9 cellular contexts compared by ENCODE assay signal in the genomic region with DNA sequence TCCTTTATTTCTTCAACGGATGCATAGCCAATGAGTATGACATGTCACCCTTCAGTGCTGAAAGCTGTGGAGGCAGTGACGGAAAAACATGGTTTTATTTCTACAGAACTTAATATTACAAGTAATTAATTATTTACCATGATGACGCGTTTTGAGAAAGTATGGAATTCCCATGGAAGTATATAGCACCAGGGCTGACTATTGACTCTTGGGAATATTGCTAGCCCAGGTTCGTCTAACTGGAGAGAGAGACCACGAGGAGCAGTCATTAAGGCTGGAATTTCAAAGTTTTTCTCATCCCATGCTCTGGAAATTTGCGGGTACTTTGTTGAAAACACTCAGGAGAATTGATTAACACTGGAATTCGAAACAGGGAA.
DNase-seq lines count a peak whose midpoint lies in the region; ATAC-seq, FAIRE-seq and TF ChIP-seq lines count a peak whose summit lies in the region.
"Had no signal": no experiment of that assay in that cellular context is flagged by ENCODE, and none has a peak within 500 bp of the region (broad histone marks: within the 10 kb centered on the region; RNA-seq: fewer than 3 reads in every experiment).

No MANE protein-coding gene starts in this region.

- peak overlapping the region; percentile 29 for H3K27ac ChIP-seq in CD8-positive, alpha-beta memory T cell (ENCODE audit: low read depth, low read length)
- no peak overlapping the region for H3K27ac ChIP-seq in HUES64 (ENCODE audit: low read depth, low read length)
- no peak overlapping the region for H3K27ac ChIP-seq in astrocyte (ENCODE audit: low read depth, low read length)
- no peak overlapping the region for H3K27ac ChIP-seq in mesodermal cell (ENCODE audit: low read depth, low read length, severe bottlenecking)
- H3K27ac ChIP-seq in lower lobe of right lung = no peak overlapping the region

- H3K4me1 Mint-ChIP-seq in CD8-positive, alpha-beta memory T cell = peaks cover 16 to 19% (median 18%) of the 10 kb centered on the region in 3 donors
- no peaks in the 10 kb centered on the region for H3K4me1 Mint-ChIP-seq in astrocyte (ENCODE audit: low read depth, unreplicated experiment)

- H3K9ac ChIP-seq in HUES64 (ENCODE audit: low read depth, low read length) (no peak overlapping the region), astrocyte (ENCODE audit: low read length) (peak overlapping the region; percentile 39)

- POLR2A ChIA-PET in CD8-positive, alpha-beta memory T cell (lab: Charles Lee) = no interaction called here

- peaks cover 57 to 85% of the 10 kb centered on the region in 2 donors for H3K27me3 Mint-ChIP-seq in CD8-positive, alpha-beta memory T cell
- H3K27me3 Mint-ChIP-seq in astrocyte (ENCODE audit: low read depth, unreplicated experiment) = peaks cover 3% of the 10 kb centered on the region

- H3K4me3 Mint-ChIP-seq in CD8-positive, alpha-beta memory T cell = peak overlapping the region in 2 of 7 donors; percentile 36 to 46
- H3K4me3 Mint-ChIP-seq in astrocyte (ENCODE audit: unreplicated experiment) = peak overlapping the region; percentile 83

- no peak overlapping the region for H3K27ac Mint-ChIP-seq in CD8-positive, alpha-beta memory T cell
- peak overlapping the region; percentile 87 for H3K27ac Mint-ChIP-seq in astrocyte (ENCODE audit: unreplicated experiment)

- WGBS in HUES64 = 42% methylated on average over 7 of the region's 8 CpGs
- WGBS in mesodermal cell (ENCODE audit: insufficient coverage in 2 of 2), 2 experiments = 29 to 48% methylated on average over 5 of the region's 8 CpGs

- H4K20me1 ChIP-seq in astrocyte (ENCODE audit: insufficient read depth, low read length) = no peaks in the 10 kb centered on the region

- H3K36me3 ChIP-seq in CD8-positive, alpha-beta memory T cell (ENCODE audit: insufficient read depth, low read length) = no peaks in the 10 kb centered on the region
- no peaks in the 10 kb centered on the region for H3K36me3 ChIP-seq in HUES64 (ENCODE audit: insufficient read depth, low read length)
- H3K36me3 ChIP-seq in astrocyte (ENCODE audit: insufficient read depth, low read length) = no peaks in the 10 kb centered on the region
- H3K36me3 ChIP-seq in mesodermal cell (ENCODE audit: control insufficient read depth, insufficient read depth, low read length) = no peaks in the 10 kb centered on the region
- no peaks in the 10 kb centered on the region for H3K36me3 ChIP-seq in lower lobe of right lung
- H3K36me3 ChIP-seq in mucosa of descending colon (ENCODE audit: low read depth) = no peaks in the 10 kb centered on the region

- H3K4me1 ChIP-seq in CD8-positive, alpha-beta memory T cell (ENCODE audit: insufficient read depth, low read length) = peaks cover 9% of the 10 kb centered on the region
- H3K4me1 ChIP-seq in HUES64 (ENCODE audit: insufficient read depth, low read length) (no peaks in the 10 kb centered on the region; the same call in 1 of the 2 replicates), astrocyte (ENCODE audit: insufficient read depth, low read length) (peaks cover 9% of the 10 kb centered on the region), mesodermal cell (ENCODE audit: control insufficient read depth, insufficient read depth, low read length, poor library complexity, severe bottlenecking) (no peaks in the 10 kb centered on the region), lower lobe of right lung (peaks cover 5% of the 10 kb centered on the region), mucosa of descending colon (ENCODE audit: low read depth) (peaks cover 5% of the 10 kb centered on the region)

- FAIRE-seq in astrocyte (lab: Jason Lieb, UNC) (no peak), HTR-8/SVneo (lab: Jason Lieb, UNC) (no peak)

- peak overlapping the region; percentile 34 for H2AFZ ChIP-seq in astrocyte (ENCODE audit: low read depth, low read length)

- no peaks in the 10 kb centered on the region for H3K79me2 ChIP-seq in astrocyte (ENCODE audit: insufficient read depth, low read length)

- peaks cover 37% of the 10 kb centered on the region for H3K27me3 ChIP-seq in CD8-positive, alpha-beta memory T cell (ENCODE audit: insufficient read depth, low read length, poor library complexity, severe bottlenecking)
- H3K27me3 ChIP-seq in HUES64 (ENCODE audit: insufficient read depth, low read length) = peaks cover 43% of the 10 kb centered on the region
- peaks cover 5% of the 10 kb centered on the region for H3K27me3 ChIP-seq in astrocyte (ENCODE audit: insufficient read depth, low read length)
- H3K27me3 ChIP-seq in lower lobe of right lung (ENCODE audit: low read depth) = peaks cover 41% of the 10 kb centered on the region

- no peaks in the 10 kb centered on the region for H3K9me3 ChIP-seq in CD8-positive, alpha-beta memory T cell (ENCODE audit: low read length)
- no peaks in the 10 kb centered on the region for H3K9me3 ChIP-seq in HUES64 (ENCODE audit: insufficient read depth, low read depth, low read length)
- H3K9me3 ChIP-seq in astrocyte (ENCODE audit: insufficient read depth, low read depth, low read length) = no peaks in the 10 kb centered on the region
- H3K9me3 ChIP-seq in mesodermal cell (ENCODE audit: control insufficient read depth, low read length) = no peaks in the 10 kb centered on the region
- H3K9me3 ChIP-seq in lower lobe of right lung = no peaks in the 10 kb centered on the region
- no peaks in the 10 kb centered on the region for H3K9me3 ChIP-seq in mucosa of descending colon

- peak overlapping the region; percentile 88 for H3K4me2 ChIP-seq in astrocyte (ENCODE audit: low read length)

- intact Hi-C loops in lower lobe of right lung (cut with DNase I) (no loop called here), mucosa of descending colon (cut with DNase I, micrococcal nuclease) (no loop called here)

- no peaks in the 10 kb centered on the region for H3K36me3 Mint-ChIP-seq in CD8-positive, alpha-beta memory T cell
- H3K36me3 Mint-ChIP-seq in astrocyte (ENCODE audit: low read depth, unreplicated experiment) = no peaks in the 10 kb centered on the region

- TF ChIP-seq CTCF in astrocyte (IDR thresholded peaks at IDR 0.05; ENCODE audit: insufficient read depth, low read depth, low read length) (no peak), lower lobe of right lung (IDR thresholded peaks at IDR 0.05) (no peak), mucosa of descending colon (IDR thresholded peaks at IDR 0.05) (no peak)

- H3K4me3 ChIP-seq in CD8-positive, alpha-beta memory T cell (ENCODE audit: low read length) = no peak overlapping the region
- H3K4me3 ChIP-seq in HUES64 (ENCODE audit: low read length) (peak overlapping the region; percentile 78), astrocyte (ENCODE audit: insufficient read depth, low read depth, low read length) (peak overlapping the region; percentile 58), mesodermal cell (ENCODE audit: extremely low read depth, insufficient read depth, low read length, poor library complexity, severe bottlenecking) (peak overlapping the region; percentile 43), lower lobe of right lung (no peak overlapping the region), mucosa of descending colon (no peak overlapping the region)

- H3K9me3 Mint-ChIP-seq in CD8-positive, alpha-beta memory T cell = peaks cover 0 to 9% (median 3%) of the 10 kb centered on the region in 5 donors
- no peaks in the 10 kb centered on the region for H3K9me3 Mint-ChIP-seq in astrocyte (ENCODE audit: unreplicated experiment)

- CTCF ChIA-PET in CD8-positive, alpha-beta memory T cell (lab: Charles Lee) = no interaction called here

- peak in 1 of 5 donors; percentile 2 for DNase-seq in CD8-positive, alpha-beta memory T cell
- DNase-seq in astrocyte (ENCODE audit: low read depth) (no peak), HTR-8/SVneo (ENCODE audit: insufficient read length, low spot score) (no peak), lower lobe of right lung (no peak), UCSD-AML1 (lab: John Stamatoyannopoulos, UW; ENCODE audit: unreplicated experiment) (no peak), mucosa of descending colon (no peak)
- DNase-seq: NCI-H1092 had no signal

- ATAC-seq in lower lobe of right lung = no peak
- ATAC-seq in mucosa of descending colon = no peak

Comparison
In these comparisons a context has a peak if more than half of its experiments do, and no peak if none do; other contexts are left out.
1. H3K4me3 ChIP-seq: peak in HUES64 (single experiment), astrocyte (single experiment) and mesodermal cell (single experiment); none in CD8-positive, alpha-beta memory T cell (single experiment), lower lobe of right lung (single experiment) and mucosa of descending colon (single experiment).